In genomic region chr1:175313672-175314225, GRCh38 we compare ENCODE assay signal across 16 cellular contexts.
DNase-seq lines count a peak whose midpoint lies in the region; TF ChIP-seq lines count a peak whose summit lies in the region.
"Had no signal": no experiment of that assay in that cellular context is flagged by ENCODE, and none has a peak within 500 bp of the region (broad histone marks: within the 10 kb centered on the region; RNA-seq: fewer than 3 reads in every experiment).

No MANE protein-coding gene starts in this region.

- H3K27me3 Mint-ChIP-seq in Calu3 (ENCODE audit: unreplicated experiment) = peaks cover 49% of the 10 kb centered on the region

- peaks cover 11% of the 10 kb centered on the region for H3K4me1 Mint-ChIP-seq in Calu3 (ENCODE audit: low read depth, unreplicated experiment)

- no peaks in the 10 kb centered on the region for H3K9me3 Mint-ChIP-seq in Calu3 (ENCODE audit: low read depth, unreplicated experiment)
- H3K9me3 Mint-ChIP-seq: CD4-positive, alpha-beta T cell; IgD-negative memory B cell had no signal

- peak; percentile 51 for DNase-seq in COLO829 (ENCODE audit: low spot score)
- peak; percentile 20 for DNase-seq in Calu3
- DNase-seq in NCI-H1092 treated with DMSO at 0.1 percent for 48 hours (lab: John Stamatoyannopoulos, UW) = peak; percentile 57
- peak; percentile 19 for DNase-seq in cerebellar cortex (ENCODE audit: low spot score)
- no peak for DNase-seq in stimulated activated CD4-positive, alpha-beta T cell treated with anti-CD3 and anti-CD28 coated beads, Interleukin-4, amount 100 ng/mL, for 24 hours
- DNase-seq in activated T-cell treated with anti-CD3 and anti-CD28 coated beads, Interleukin-2, amount 50 U/mL, for 48 hours = no peak
- no peak for DNase-seq in NCI-H526 (lab: John Stamatoyannopoulos, UW)
- DNase-seq: BE2C; CD4-positive, alpha-beta T cell; DND-41; GDM1; NCI-H1436 treated with DMSO at 0.1 percent for 48 hours; NCI-H2029 treated with DMSO at 0.1 percent for 48 hours; PC-3; SW 1271 had no signal

- H3K27ac Mint-ChIP-seq in Calu3 (ENCODE audit: unreplicated experiment) = no peak overlapping the region
- H3K27ac Mint-ChIP-seq: CD4-positive, alpha-beta T cell had no signal

- no peak overlapping the region for H3K4me3 Mint-ChIP-seq in Calu3 (ENCODE audit: low read depth, unreplicated experiment)
- H3K4me3 Mint-ChIP-seq: CD4-positive, alpha-beta T cell had no signal

- H3K36me3 Mint-ChIP-seq in Calu3 (ENCODE audit: insufficient read depth, unreplicated experiment) = no peaks in the 10 kb centered on the region
- H3K36me3 Mint-ChIP-seq: IgD-negative memory B cell had no signal

- intact Hi-C loops in Calu3 (cut with micrococcal nuclease; ENCODE audit: unreplicated experiment) = loop anchor here (10.0 kb wide), 1 partner anchor 279 kb away; no protein-coding TSS in a partner anchor

- no TSS peak for BruUV-seq in Calu3 (replicated peaks; lab: Mats Ljungman, UMichigan)

- CTCF ChIA-PET in Calu3 (lab: Charles Lee) = no interaction called here

- no peak for TF ChIP-seq CTCF in Calu3 (IDR thresholded peaks at IDR 0.05; ENCODE audit: unreplicated experiment)

Comparison
In these comparisons a context has a peak if more than half of its experiments do, and no peak if none do; other contexts are left out.
1. DNase-seq: peak in COLO829 (single experiment), Calu3 (single experiment), NCI-H1092 treated with DMSO at 0.1 percent for 48 hours (single experiment) and cerebellar cortex (single experiment); none in stimulated activated CD4-positive, alpha-beta T cell treated with anti-CD3 and anti-CD28 coated beads, Interleukin-4, amount 100 ng/mL, for 24 hours (single experiment), activated T-cell treated with anti-CD3 and anti-CD28 coated beads, Interleukin-2, amount 50 U/mL, for 48 hours (0 of 2) and NCI-H526 (0 of 2).